ENCODE assay signal across 15 cellular contexts in the genomic region with DNA sequence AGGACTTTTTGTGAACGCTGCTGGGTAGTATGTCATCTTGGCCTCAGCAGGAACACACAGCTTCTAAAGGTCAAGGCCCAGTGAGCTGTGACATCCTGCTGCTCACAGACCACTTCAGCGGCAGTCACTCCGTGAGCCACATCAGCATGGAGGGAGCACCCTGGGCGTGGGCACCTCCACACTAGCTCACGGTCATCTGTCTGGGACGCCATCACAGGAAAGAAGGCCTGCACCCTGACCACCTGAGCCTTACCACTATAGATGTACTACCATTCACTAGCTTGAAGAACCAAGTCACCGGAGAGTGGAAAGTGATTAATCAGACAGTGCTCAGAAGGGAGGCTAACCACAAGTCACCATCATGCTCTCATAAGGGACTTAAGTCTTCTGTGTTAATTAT.
DNase-seq lines count a peak whose midpoint lies in the region; ATAC-seq and TF ChIP-seq lines count a peak whose summit lies in the region.
"Had no signal": no experiment of that assay in that cellular context is flagged by ENCODE, and none has a peak within 500 bp of the region (broad histone marks: within the 10 kb centered on the region; RNA-seq: fewer than 3 reads in every experiment).

No MANE protein-coding gene starts in this region.

- H3K4me1 ChIP-seq in HEK293 (ENCODE audit: control insufficient read depth, insufficient read depth, low read length) = peaks cover 2% of the 10 kb centered on the region; the same call in 1 of the 2 replicates

- H3K27ac ChIP-seq in HEK293 (ENCODE audit: extremely low read depth, low read depth, low read length) = no peak overlapping the region

- H3K9me3 ChIP-seq in HEK293 (ENCODE audit: control insufficient read depth, insufficient read depth, low read depth, low read length) = no peaks in the 10 kb centered on the region
- H3K9me3 ChIP-seq: Caco-2 had no signal

- peak overlapping the region; percentile 69 for H3K27ac Mint-ChIP-seq in activated naive CD8-positive, alpha-beta T cell treated with anti-CD3 and anti-CD28 coated beads, Interleukin-2, amount 50 U/mL, for 24 hours
- H3K27ac Mint-ChIP-seq in stimulated activated effector memory CD8-positive, alpha-beta T cell treated with anti-CD3 and anti-CD28 coated beads, Interleukin-12 subunit alpha, Interleukin-12 subunit beta, amount 100 ng/mL, for 72 hours = no peak overlapping the region
- H3K27ac Mint-ChIP-seq: mesothelial cell of epicardium had no signal

- peak; percentile 71 for DNase-seq in GM10266 (ENCODE audit: extremely low spot score)
- DNase-seq in activated naive CD8-positive, alpha-beta T cell treated with anti-CD3 and anti-CD28 coated beads, Interleukin-2, amount 50 U/mL, for 24 hours = peak; percentile 36
- DNase-seq in stimulated activated effector memory CD8-positive, alpha-beta T cell treated with anti-CD3 and anti-CD28 coated beads, Interleukin-12 subunit alpha, Interleukin-12 subunit beta, amount 100 ng/mL, for 72 hours (ENCODE audit: low spot score in 2 of 2) = no peak
- DNase-seq in DMS 273 treated with DMSO at 0.1 percent for 48 hours (lab: John Stamatoyannopoulos, UW) = no peak
- DNase-seq in stimulated activated CD4-positive, alpha-beta T cell treated with anti-CD3 and anti-CD28 coated beads, Interleukin-4, amount 100 ng/mL, for 1 hour = no peak
- no peak for DNase-seq in C1 segment of cervical spinal cord (lab: John Stamatoyannopoulos, UW)
- DNase-seq: activated CD8-positive, alpha-beta memory T cell treated with anti-CD3 and anti-CD28 coated beads for 24 hours; Caco-2; KG1; PC-3; retina; substantia nigra; T-helper 2 cell had no signal

- H3K9me3 Mint-ChIP-seq in activated naive CD8-positive, alpha-beta T cell treated with anti-CD3 and anti-CD28 coated beads, Interleukin-2, amount 50 U/mL, for 24 hours = no peaks in the 10 kb centered on the region
- H3K9me3 Mint-ChIP-seq in stimulated activated effector memory CD8-positive, alpha-beta T cell treated with anti-CD3 and anti-CD28 coated beads, Interleukin-12 subunit alpha, Interleukin-12 subunit beta, amount 100 ng/mL, for 72 hours = no peaks in the 10 kb centered on the region
- H3K9me3 Mint-ChIP-seq: mesothelial cell of epicardium had no signal

- H3K36me3 ChIP-seq in HEK293 (ENCODE audit: control insufficient read depth in 2 of 2, insufficient read depth in 1 of 2, low read length in 2 of 2) = peaks cover 10 to 46% of the 10 kb centered on the region in 2 experiments; a peak in 2 of 3 replicates

- POLR2A ChIA-PET in HEK293 (lab: Yijun Ruan, JAX) = no interaction called here

- no peak overlapping the region for H3K4me3 ChIP-seq in HEK293 (ENCODE audit: low read depth, low read length)

- TF ChIP-seq CTCF in GM10266 (IDR thresholded peaks at IDR 0.05; ENCODE audit: control insufficient read depth, insufficient read depth, low read depth, missing control alignments) (no peak), HEK293 (tag by site-specific recombination; IDR thresholded peaks at IDR 0.05) (no peak)

- peak; percentile 60 for ATAC-seq in activated naive CD8-positive, alpha-beta T cell treated with anti-CD3 and anti-CD28 coated beads, Interleukin-2, amount 50 U/mL, for 24 hours
- peak; percentile 60 for ATAC-seq in stimulated activated effector memory CD8-positive, alpha-beta T cell treated with anti-CD3 and anti-CD28 coated beads, Interleukin-12 subunit alpha, Interleukin-12 subunit beta, amount 100 ng/mL, for 72 hours
- ATAC-seq: PC-3 had no signal

- no peaks in the 10 kb centered on the region for H3K27me3 Mint-ChIP-seq in activated naive CD8-positive, alpha-beta T cell treated with anti-CD3 and anti-CD28 coated beads, Interleukin-2, amount 50 U/mL, for 24 hours

- H3K4me3 Mint-ChIP-seq in activated naive CD8-positive, alpha-beta T cell treated with anti-CD3 and anti-CD28 coated beads, Interleukin-2, amount 50 U/mL, for 24 hours = peak overlapping the region; percentile 81
- peak overlapping the region; percentile 20 for H3K4me3 Mint-ChIP-seq in stimulated activated effector memory CD8-positive, alpha-beta T cell treated with anti-CD3 and anti-CD28 coated beads, Interleukin-12 subunit alpha, Interleukin-12 subunit beta, amount 100 ng/mL, for 72 hours
- H3K4me3 Mint-ChIP-seq: mesothelial cell of epicardium had no signal

- peaks cover 21% of the 10 kb centered on the region for H3K36me3 Mint-ChIP-seq in activated naive CD8-positive, alpha-beta T cell treated with anti-CD3 and anti-CD28 coated beads, Interleukin-2, amount 50 U/mL, for 24 hours (ENCODE audit: low read depth)
- H3K36me3 Mint-ChIP-seq in stimulated activated effector memory CD8-positive, alpha-beta T cell treated with anti-CD3 and anti-CD28 coated beads, Interleukin-12 subunit alpha, Interleukin-12 subunit beta, amount 100 ng/mL, for 72 hours = peaks cover 55% of the 10 kb centered on the region

- H3K4me1 Mint-ChIP-seq in activated naive CD8-positive, alpha-beta T cell treated with anti-CD3 and anti-CD28 coated beads, Interleukin-2, amount 50 U/mL, for 24 hours = peaks cover 70% of the 10 kb centered on the region
- peaks cover 69% of the 10 kb centered on the region for H3K4me1 Mint-ChIP-seq in stimulated activated effector memory CD8-positive, alpha-beta T cell treated with anti-CD3 and anti-CD28 coated beads, Interleukin-12 subunit alpha, Interleukin-12 subunit beta, amount 100 ng/mL, for 72 hours

- CTCF ChIA-PET in HEK293 (lab: Yijun Ruan, JAX) = interaction anchor here (0.7 to 2.8 kb wide), 3 partner anchors 9 to 25 kb away, joined by 3 to 14 read pairs (median 6); no protein-coding TSS in a partner anchor

TF ChIP-seq in HEK293, 187 proteins besides CTCF, POLR2A, EP300 and RAD21:
- TF ChIP-seq ZNF292 (tag by site-specific recombination; IDR thresholded peaks at IDR 0.05; ENCODE audit: borderline replicate concordance, low read depth) (no peak), ZIC2 (tag by site-specific recombination; IDR thresholded peaks at IDR 0.05) (peak; percentile 94)
TF ChIP-seq in HEK293: peak in this region for 1.

Comparison
In these comparisons a context has a peak if more than half of its experiments do, and no peak if none do; other contexts are left out.
1. DNase-seq: peak in GM10266 (single experiment) and activated naive CD8-positive, alpha-beta T cell treated with anti-CD3 and anti-CD28 coated beads, Interleukin-2, amount 50 U/mL, for 24 hours (single experiment); none in stimulated activated effector memory CD8-positive, alpha-beta T cell treated with anti-CD3 and anti-CD28 coated beads, Interleukin-12 subunit alpha, Interleukin-12 subunit beta, amount 100 ng/mL, for 72 hours (0 of 2), DMS 273 treated with DMSO at 0.1 percent for 48 hours (single experiment), stimulated activated CD4-positive, alpha-beta T cell treated with anti-CD3 and anti-CD28 coated beads, Interleukin-4, amount 100 ng/mL, for 1 hour (single experiment) and C1 segment of cervical spinal cord (0 of 14).